In genomic region chr15:45021331-45021730, GRCh38 we compare ENCODE assay signal across 21 cellular contexts. TPM values are rescaled to one million over a fixed set of nuclear protein-coding genes. Genes with fewer than 3 reads are reported as not detected.
DNase-seq lines count a peak whose midpoint lies in the region; ATAC-seq and TF ChIP-seq lines count a peak whose summit lies in the region.
"Had no signal": no experiment of that assay in that cellular context is flagged by ENCODE, and none has a peak within 500 bp of the region (broad histone marks: within the 10 kb centered on the region; RNA-seq: fewer than 3 reads in every experiment).

No MANE protein-coding gene starts in this region.

- H3K27ac ChIP-seq in foreskin keratinocyte (no peak overlapping the region), stomach (peak overlapping the region in 4 of 5 donors; percentile 6 to 50 (median 28)), sigmoid colon (no peak overlapping the region)
- H3K27ac ChIP-seq: gastroesophageal sphincter, transverse colon had no signal

- no peaks in the 10 kb centered on the region for H3K9me3 Mint-ChIP-seq in activated CD4-positive, alpha-beta T cell treated with anti-CD3 and anti-CD28 coated beads, Interleukin-2, amount 10 ng/mL, durations not matched to agents 7 days and 5 days
- H3K9me3 Mint-ChIP-seq in activated T-helper 2 cell treated with anti-CD3 and anti-CD28 coated beads, Interferon-gamma antibody, Interleukin-2, Interleukin-4, amounts not matched to agents 10 μg/mL and 5 μg/mL and 100 μg/mL, durations not matched to agents 14 hours and 24 hours and 36 hours: no peaks in the 10 kb centered on the region
- H3K9me3 Mint-ChIP-seq: activated naive CD4-positive, alpha-beta T cell treated with anti-CD3 and anti-CD28 coated beads, Interleukin-2, amount 50 U/mL, for 72 hours; effector memory CD8-positive, alpha-beta T cell had no signal

- no peak for TF ChIP-seq CTCF in foreskin keratinocyte (conservative IDR thresholded peaks at IDR 0.05)
- TF ChIP-seq CTCF in stomach (IDR thresholded peaks at IDR 0.05): no peak
- no peak for TF ChIP-seq CTCF in sigmoid colon (IDR thresholded peaks at IDR 0.05)

- H3K4me1 ChIP-seq in foreskin keratinocyte (no peaks in the 10 kb centered on the region), stomach (peaks cover 29 to 52% (median 40%) of the 10 kb centered on the region in 4 donors), sigmoid colon (peaks cover 0 to 17% (median 13%) of the 10 kb centered on the region in 4 donors)

- peaks cover 23% of the 10 kb centered on the region for H3K4me1 Mint-ChIP-seq in activated CD4-positive, alpha-beta T cell treated with anti-CD3 and anti-CD28 coated beads, Interleukin-2, amount 10 ng/mL, durations not matched to agents 7 days and 5 days
- peaks cover 17% of the 10 kb centered on the region for H3K4me1 Mint-ChIP-seq in activated T-helper 2 cell treated with anti-CD3 and anti-CD28 coated beads, Interferon-gamma antibody, Interleukin-2, Interleukin-4, amounts not matched to agents 10 μg/mL and 5 μg/mL and 100 μg/mL, durations not matched to agents 14 hours and 24 hours and 36 hours (ENCODE audit: low read depth)

- peaks cover 31% of the 10 kb centered on the region for H3K27me3 Mint-ChIP-seq in activated CD4-positive, alpha-beta T cell treated with anti-CD3 and anti-CD28 coated beads, Interleukin-2, amount 10 ng/mL, durations not matched to agents 7 days and 5 days
- H3K27me3 Mint-ChIP-seq in activated T-helper 2 cell treated with anti-CD3 and anti-CD28 coated beads, Interferon-gamma antibody, Interleukin-2, Interleukin-4, amounts not matched to agents 10 μg/mL and 5 μg/mL and 100 μg/mL, durations not matched to agents 14 hours and 24 hours and 36 hours (ENCODE audit: low read depth): peaks cover 32% of the 10 kb centered on the region

- H3K36me3 Mint-ChIP-seq in activated CD4-positive, alpha-beta T cell treated with anti-CD3 and anti-CD28 coated beads, Interleukin-2, amount 10 ng/mL, durations not matched to agents 7 days and 5 days (ENCODE audit: low read depth): peaks cover 2% of the 10 kb centered on the region
- H3K36me3 Mint-ChIP-seq in activated T-helper 2 cell treated with anti-CD3 and anti-CD28 coated beads, Interferon-gamma antibody, Interleukin-2, Interleukin-4, amounts not matched to agents 10 μg/mL and 5 μg/mL and 100 μg/mL, durations not matched to agents 14 hours and 24 hours and 36 hours (ENCODE audit: low read depth): peaks cover 3% of the 10 kb centered on the region

- intact Hi-C loops in activated T-helper 2 cell treated with anti-CD3 and anti-CD28 coated beads, Interferon-gamma antibody, Interleukin-2, Interleukin-4, amounts not matched to agents 10 μg/mL and 5 μg/mL and 100 μg/mL, durations not matched to agents 14 hours and 24 hours and 36 hours (cut with micrococcal nuclease): no loop called here
- intact Hi-C loops in stomach (cut with DNase I; ENCODE audit: low total_unique reads): no loop called here
- intact Hi-C loops in sigmoid colon (cut with DNase I): no loop called here

- CTCF ChIA-PET in activated CD4-positive, alpha-beta T cell treated with anti-CD3 and anti-CD28 coated beads, Interleukin-2, amount 10 ng/mL, durations not matched to agents 7 days and 5 days (lab: Charles Lee): interaction anchor here (1.6 kb wide), 1 partner anchor 17 kb away, joined by 3 read pairs; no protein-coding TSS in a partner anchor

- TF ChIP-seq POLR2A in stomach (IDR thresholded peaks at IDR 0.05) (no peak), sigmoid colon (IDR thresholded peaks at IDR 0.05) (no peak)

- no peak for DNase-seq in activated CD4-positive, alpha-beta T cell treated with anti-CD3 and anti-CD28 coated beads, Interleukin-2, amount 10 ng/mL, durations not matched to agents 7 days and 5 days
- no peak for DNase-seq in activated CD4-positive, alpha-beta T cell treated with anti-CD3 and anti-CD28 coated beads for 48 hours
- no peak for DNase-seq in activated T-helper 2 cell treated with anti-CD3 and anti-CD28 coated beads, Interferon-gamma antibody, Interleukin-2, Interleukin-4, amounts not matched to agents 10 μg/mL and 5 μg/mL and 100 μg/mL, durations not matched to agents 14 hours and 24 hours and 36 hours (ENCODE audit: low spot score)
- DNase-seq in foreskin keratinocyte (peak; percentile 12 to 46), stomach (peak; percentile 77), sigmoid colon (no peak)
- no peak for DNase-seq in activated CD4-positive, CD25-positive, alpha-beta regulatory T cell treated with anti-CD3 and anti-CD28 coated beads, Interleukin-2, amount 50 U/mL, for 72 hours
- DNase-seq: activated CD8-positive, alpha-beta memory T cell treated with anti-CD3 and anti-CD28 coated beads, Interleukin-2, amount 50 U/mL, for 4 hours; central memory CD4-positive, alpha-beta T cell; effector memory CD8-positive, alpha-beta T cell; GDM1; H9; mesenchymal stem cell; MM.1S; NCI-H187 treated with DMSO at 0.1 percent for 48 hours; NCI-H526 treated with DMSO at 0.1 percent for 48 hours; nucleus accumbens; transverse colon had no signal

- H3K27me3 ChIP-seq in foreskin keratinocyte (peaks cover 43% of the 10 kb centered on the region), stomach (peaks cover 0 to 7% (median 0%) of the 10 kb centered on the region in 3 donors), sigmoid colon (no peaks in the 10 kb centered on the region)

- H3K4me3 Mint-ChIP-seq in activated CD4-positive, alpha-beta T cell treated with anti-CD3 and anti-CD28 coated beads, Interleukin-2, amount 10 ng/mL, durations not matched to agents 7 days and 5 days: peak overlapping the region; percentile 1
- H3K4me3 Mint-ChIP-seq in activated T-helper 2 cell treated with anti-CD3 and anti-CD28 coated beads, Interferon-gamma antibody, Interleukin-2, Interleukin-4, amounts not matched to agents 10 μg/mL and 5 μg/mL and 100 μg/mL, durations not matched to agents 14 hours and 24 hours and 36 hours (ENCODE audit: low read depth): peak overlapping the region; percentile 35

- H3K9me3 ChIP-seq in stomach (no peaks in the 10 kb centered on the region), sigmoid colon (no peaks in the 10 kb centered on the region)
- H3K9me3 ChIP-seq: gastroesophageal sphincter, transverse colon had no signal

- H3K36me3 ChIP-seq in stomach (no peaks in the 10 kb centered on the region), sigmoid colon (no peaks in the 10 kb centered on the region)
- H3K36me3 ChIP-seq: gastroesophageal sphincter, transverse colon had no signal

- no peak for TF ChIP-seq EP300 in stomach (IDR thresholded peaks at IDR 0.05)
- no peak for TF ChIP-seq EP300 in sigmoid colon (IDR thresholded peaks at IDR 0.05)

- H3K4me3 ChIP-seq in stomach: no peak overlapping the region
- no peak overlapping the region for H3K4me3 ChIP-seq in sigmoid colon
- H3K4me3 ChIP-seq: gastroesophageal sphincter, transverse colon had no signal

- POLR2A ChIA-PET in activated CD4-positive, alpha-beta T cell treated with anti-CD3 and anti-CD28 coated beads, Interleukin-2, amount 10 ng/mL, durations not matched to agents 7 days and 5 days (lab: Charles Lee): no interaction called here

- 34 to 56% (median 51%) methylated on average over 6 of the region's 6 CpGs for WGBS in stomach, 5 donors
- WGBS in sigmoid colon, 2 donors: 91% methylated on average over 6 of the region's 6 CpGs

- no peak overlapping the region for H3K27ac Mint-ChIP-seq in activated CD4-positive, alpha-beta T cell treated with anti-CD3 and anti-CD28 coated beads, Interleukin-2, amount 10 ng/mL, durations not matched to agents 7 days and 5 days
- no peak overlapping the region for H3K27ac Mint-ChIP-seq in activated T-helper 2 cell treated with anti-CD3 and anti-CD28 coated beads, Interferon-gamma antibody, Interleukin-2, Interleukin-4, amounts not matched to agents 10 μg/mL and 5 μg/mL and 100 μg/mL, durations not matched to agents 14 hours and 24 hours and 36 hours
- H3K27ac Mint-ChIP-seq: activated naive CD4-positive, alpha-beta T cell treated with anti-CD3 and anti-CD28 coated beads, Interleukin-2, amount 50 U/mL, for 72 hours; effector memory CD8-positive, alpha-beta T cell; H9 had no signal

- ATAC-seq in foreskin keratinocyte: peak; percentile 13
- no peak for ATAC-seq in GM18511 (IDR thresholded peaks at IDR 0.05; ENCODE audit: unreplicated experiment)
- ATAC-seq: activated naive CD4-positive, alpha-beta T cell treated with anti-CD3 and anti-CD28 coated beads, Interleukin-2, amount 50 U/mL, for 72 hours; effector memory CD8-positive, alpha-beta T cell; gastroesophageal sphincter had no signal

RNA-seq across cellular contexts. Expression of gene SORD, which starts 1.7 kb away (rescaled TPM):
- 1 to 10 TPM; 6.0 TPM for total RNA-seq in activated CD4-positive, alpha-beta T cell treated with anti-CD3 and anti-CD28 coated beads, Interleukin-2, amount 10 ng/mL, durations not matched to agents 7 days and 5 days
- total RNA-seq in activated T-helper 2 cell treated with anti-CD3 and anti-CD28 coated beads, Interferon-gamma antibody, Interleukin-2, Interleukin-4, amounts not matched to agents 10 μg/mL and 5 μg/mL and 100 μg/mL, durations not matched to agents 14 hours and 24 hours and 36 hours: 22.8 and 24.9 TPM in 2 replicates
- total RNA-seq in foreskin keratinocyte (43.7 and 44.0 TPM in 2 replicates), stomach (10 to 100 TPM in 3 of 5 donors, 1 to 10 TPM in 2; 5.5 to 43.3 (median 17.0) TPM), sigmoid colon (1 to 10 TPM; 3.3 to 10.0 (median 7.6) TPM)
- polyA plus RNA-seq in foreskin keratinocyte (21.2 and 23.5 TPM in 2 replicates), stomach (10 to 100 TPM; 10.5 to 33.5 (median 13.7) TPM), sigmoid colon (10 to 100 TPM; 10.8 to 26.9 (median 12.9) TPM)

Comparison
In these comparisons a context has a peak if more than half of its experiments do, and no peak if none do; other contexts are left out.
1. DNase-seq: peak in foreskin keratinocyte (2 of 2) and stomach (single experiment); none in activated CD4-positive, alpha-beta T cell treated with anti-CD3 and anti-CD28 coated beads, Interleukin-2, amount 10 ng/mL, durations not matched to agents 7 days and 5 days (single experiment), activated CD4-positive, alpha-beta T cell treated with anti-CD3 and anti-CD28 coated beads for 48 hours (single experiment), activated T-helper 2 cell treated with anti-CD3 and anti-CD28 coated beads, Interferon-gamma antibody, Interleukin-2, Interleukin-4, amounts not matched to agents 10 μg/mL and 5 μg/mL and 100 μg/mL, durations not matched to agents 14 hours and 24 hours and 36 hours (single experiment), sigmoid colon (single experiment) and activated CD4-positive, CD25-positive, alpha-beta regulatory T cell treated with anti-CD3 and anti-CD28 coated beads, Interleukin-2, amount 50 U/mL, for 72 hours (single experiment).
2. H3K27ac ChIP-seq: peak in stomach (4 of 5); none in foreskin keratinocyte (single experiment) and sigmoid colon (0 of 4).